Comparison of ENCODE assay signal across 9 cellular contexts in genomic region chr5:155728146-155728856, GRCh38.
DNase-seq lines count a peak whose midpoint lies in the region; ATAC-seq, FAIRE-seq and TF ChIP-seq lines count a peak whose summit lies in the region.
"Had no signal": no experiment of that assay in that cellular context is flagged by ENCODE, and none has a peak within 500 bp of the region (broad histone marks: within the 10 kb centered on the region; RNA-seq: fewer than 3 reads in every experiment).

No MANE protein-coding gene starts in this region.

- ATAC-seq in stimulated activated naive B cell treated with anti-CD40 and anti-IgM and Interleukin-4, amounts not matched to agents 10 μg/mL and 1 μg/mL and 100 μg/mL, for 72 hours (replicated peaks): no peak
- ATAC-seq in HG03108 (IDR thresholded peaks at IDR 0.05; ENCODE audit: unreplicated experiment): no peak
- ATAC-seq in HG03442 (IDR thresholded peaks at IDR 0.05; ENCODE audit: unreplicated experiment): no peak

- POLR2A ChIA-PET in SK-N-SH (lab: Yijun Ruan, JAX): no interaction called here

- no peak overlapping the region for H3K27ac ChIP-seq in SK-N-SH (ENCODE audit: low read depth in 2 of 2, low read length in 1 of 2)

- WGBS in SK-N-SH (ENCODE audit: low lambda C conversion rate): 5% methylated on average over 15 of the region's 83 CpGs

- CTCF ChIA-PET in SK-N-SH (lab: Yijun Ruan, JAX): no interaction called here

- no peak for TF ChIP-seq RAD21 in SK-N-SH (IDR thresholded peaks at IDR 0.05; ENCODE audit: low read length)

- no peaks in the 10 kb centered on the region for H4K20me1 ChIP-seq in SK-N-SH (ENCODE audit: insufficient read depth)

- no peaks in the 10 kb centered on the region for H3K9me3 Mint-ChIP-seq in nephron progenitor cell
- no peaks in the 10 kb centered on the region for H3K9me3 Mint-ChIP-seq in stimulated activated naive B cell treated with anti-CD40 and anti-IgM and Interleukin-4, amounts not matched to agents 10 μg/mL and 1 μg/mL and 100 μg/mL, for 72 hours
- H3K9me3 Mint-ChIP-seq: activated T-cell treated with anti-CD3 and anti-CD28 coated beads, Interleukin-2, amount 50 U/mL, for 4 hours had no signal

- peak overlapping the region; percentile 23 to 32; a peak in 3 of 4 replicates for H3K4me3 ChIP-seq in SK-N-SH (ENCODE audit: low read depth in 2 of 2, low read length in 1 of 2)

- H3K4me2 ChIP-seq in SK-N-SH: peak overlapping the region; percentile 44; the same call in 1 of the 2 replicates

- H3K27me3 Mint-ChIP-seq in nephron progenitor cell (ENCODE audit: low read depth, poor library complexity): peaks cover 98% of the 10 kb centered on the region
- H3K27me3 Mint-ChIP-seq in stimulated activated naive B cell treated with anti-CD40 and anti-IgM and Interleukin-4, amounts not matched to agents 10 μg/mL and 1 μg/mL and 100 μg/mL, for 72 hours: peaks cover 51 to 67% of the 10 kb centered on the region in 2 donors

- no peaks in the 10 kb centered on the region for H3K36me3 ChIP-seq in SK-N-SH (replicated peaks in 1 of 2; ENCODE audit: control insufficient read depth in 1 of 2, insufficient read depth in 2 of 2, low read length in 1 of 2)

- no peak overlapping the region for H3K27ac Mint-ChIP-seq in nephron progenitor cell
- H3K27ac Mint-ChIP-seq in stimulated activated naive B cell treated with anti-CD40 and anti-IgM and Interleukin-4, amounts not matched to agents 10 μg/mL and 1 μg/mL and 100 μg/mL, for 72 hours: no peak overlapping the region

- H3K4me3 Mint-ChIP-seq in nephron progenitor cell: peak overlapping the region; percentile 67
- no peak overlapping the region for H3K4me3 Mint-ChIP-seq in stimulated activated naive B cell treated with anti-CD40 and anti-IgM and Interleukin-4, amounts not matched to agents 10 μg/mL and 1 μg/mL and 100 μg/mL, for 72 hours

- H2AFZ ChIP-seq in SK-N-SH (ENCODE audit: low read depth): no peak overlapping the region

- no peak overlapping the region for H3K9ac ChIP-seq in SK-N-SH

- no peak for TF ChIP-seq CTCF in SK-N-SH (IDR thresholded peaks at IDR 0.05)
- TF ChIP-seq CTCF in nephron progenitor cell (IDR thresholded peaks at IDR 0.05): no peak
- TF ChIP-seq CTCF in GM10266 (IDR thresholded peaks at IDR 0.05; ENCODE audit: control insufficient read depth, insufficient read depth, low read depth, missing control alignments): no peak

- H3F3A ChIP-seq in SK-N-SH (replicated peaks; ENCODE audit: insufficient read depth): no peaks in the 10 kb centered on the region

- peak; percentile 2 for DNase-seq in Daoy (ENCODE audit: low read depth)
- DNase-seq in SK-N-SH: peak; percentile 83
- peak; percentile 52 to 58 for DNase-seq in frontal cortex (ENCODE audit: low spot score in 2 of 2)
- DNase-seq in nephron progenitor cell: peak; percentile 72
- DNase-seq in stimulated activated naive B cell treated with anti-CD40 and anti-IgM and Interleukin-4, amounts not matched to agents 10 μg/mL and 1 μg/mL and 100 μg/mL, for 72 hours: no peak
- DNase-seq in GM10266 (ENCODE audit: extremely low spot score): no peak
- DNase-seq: activated T-cell treated with anti-CD3 and anti-CD28 coated beads, Interleukin-2, amount 50 U/mL, for 4 hours had no signal

- H3K9me3 ChIP-seq in SK-N-SH: no peaks in the 10 kb centered on the region

- TF ChIP-seq EP300 in SK-N-SH (IDR thresholded peaks at IDR 0.05; ENCODE audit: borderline replicate concordance in 1 of 2, low read depth in 1 of 2, low read length in 1 of 2): no peak

- no peaks in the 10 kb centered on the region for H3K9me2 ChIP-seq in SK-N-SH

- H3K4me1 Mint-ChIP-seq in nephron progenitor cell: peaks cover 6% of the 10 kb centered on the region
- H3K4me1 Mint-ChIP-seq in stimulated activated naive B cell treated with anti-CD40 and anti-IgM and Interleukin-4, amounts not matched to agents 10 μg/mL and 1 μg/mL and 100 μg/mL, for 72 hours: no peaks in the 10 kb centered on the region

- H3K4me1 ChIP-seq in SK-N-SH (ENCODE audit: control insufficient read depth in 1 of 2, insufficient read depth in 2 of 2, low read depth in 1 of 2, low read length in 1 of 2): peaks cover 0 to 12% of the 10 kb centered on the region in 2 experiments; a peak in 1 of 4 replicates

- FAIRE-seq in frontal cortex (lab: Jason Lieb, UNC): no peak

- H3K27me3 ChIP-seq in SK-N-SH (ENCODE audit: insufficient read depth): peaks cover 28% of the 10 kb centered on the region

- no peaks in the 10 kb centered on the region for H3K36me3 Mint-ChIP-seq in nephron progenitor cell (ENCODE audit: low read depth)
- no peaks in the 10 kb centered on the region for H3K36me3 Mint-ChIP-seq in stimulated activated naive B cell treated with anti-CD40 and anti-IgM and Interleukin-4, amounts not matched to agents 10 μg/mL and 1 μg/mL and 100 μg/mL, for 72 hours

- H3K79me2 ChIP-seq in SK-N-SH (ENCODE audit: insufficient read depth): no peaks in the 10 kb centered on the region

TF ChIP-seq in SK-N-SH, 30 proteins besides CTCF, POLR2A, EP300 and RAD21:
- TF ChIP-seq REST (IDR thresholded peaks at IDR 0.05; ENCODE audit: low read depth, low read length): no peak
- TF ChIP-seq MAX (IDR thresholded peaks at IDR 0.05; ENCODE audit: low read depth): no peak
- TF ChIP-seq FOXM1 (IDR thresholded peaks at IDR 0.05; ENCODE audit: low read depth): no peak
- no peak for TF ChIP-seq GATA2 (CRISPR knock-in tag; IDR thresholded peaks at IDR 0.05)
- TF ChIP-seq, protein P1, sequence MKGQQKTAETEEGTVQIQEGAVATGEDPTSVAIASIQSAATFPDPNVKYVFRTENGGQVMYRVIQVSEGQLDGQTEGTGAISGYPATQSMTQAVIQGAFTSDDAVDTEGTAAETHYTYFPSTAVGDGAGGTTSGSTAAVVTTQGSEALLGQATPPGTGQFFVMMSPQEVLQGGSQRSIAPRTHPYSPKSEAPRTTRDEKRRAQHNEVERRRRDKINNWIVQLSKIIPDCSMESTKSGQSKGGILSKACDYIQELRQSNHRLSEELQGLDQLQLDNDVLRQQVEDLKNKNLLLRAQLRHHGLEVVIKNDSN (IDR thresholded peaks at IDR 0.05; ENCODE audit: borderline replicate concordance, low read depth): no peak
- TF ChIP-seq, protein P2, sequence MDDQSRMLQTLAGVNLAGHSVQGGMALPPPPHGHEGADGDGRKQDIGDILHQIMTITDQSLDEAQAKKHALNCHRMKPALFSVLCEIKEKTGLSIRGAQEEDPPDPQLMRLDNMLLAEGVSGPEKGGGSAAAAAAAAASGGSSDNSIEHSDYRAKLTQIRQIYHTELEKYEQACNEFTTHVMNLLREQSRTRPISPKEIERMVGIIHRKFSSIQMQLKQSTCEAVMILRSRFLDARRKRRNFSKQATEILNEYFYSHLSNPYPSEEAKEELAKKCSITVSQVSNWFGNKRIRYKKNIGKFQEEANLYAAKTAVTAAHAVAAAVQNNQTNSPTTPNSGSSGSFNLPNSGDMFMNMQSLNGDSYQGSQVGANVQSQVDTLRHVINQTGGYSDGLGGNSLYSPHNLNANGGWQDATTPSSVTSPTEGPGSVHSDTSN (IDR thresholded peaks at IDR 0.05): no peak
- no peak for TF ChIP-seq JUND (IDR thresholded peaks at IDR 0.05)
- TF ChIP-seq TCF12 (IDR thresholded peaks at IDR 0.05): no peak
- TF ChIP-seq SIN3A (IDR thresholded peaks at IDR 0.05; ENCODE audit: borderline replicate concordance, low read depth, low read length): no peak
- no peak for TF ChIP-seq RFX5 (IDR thresholded peaks at IDR 0.05; ENCODE audit: low read length)
- TF ChIP-seq EZH2phosphoT487 (IDR thresholded peaks at IDR 0.05; ENCODE audit: borderline replicate concordance, low read depth): no peak
- TF ChIP-seq MXI1 (IDR thresholded peaks at IDR 0.05; ENCODE audit: low read depth, low read length): no peak

Comparison
In these comparisons a context has a peak if more than half of its experiments do, and no peak if none do; other contexts are left out.
1. DNase-seq: peak in Daoy (single experiment), SK-N-SH (single experiment), frontal cortex (2 of 2) and nephron progenitor cell (single experiment); none in stimulated activated naive B cell treated with anti-CD40 and anti-IgM and Interleukin-4, amounts not matched to agents 10 μg/mL and 1 μg/mL and 100 μg/mL, for 72 hours (single experiment) and GM10266 (single experiment).